ENCODE assay signal across 14 cellular contexts in the genomic region with DNA sequence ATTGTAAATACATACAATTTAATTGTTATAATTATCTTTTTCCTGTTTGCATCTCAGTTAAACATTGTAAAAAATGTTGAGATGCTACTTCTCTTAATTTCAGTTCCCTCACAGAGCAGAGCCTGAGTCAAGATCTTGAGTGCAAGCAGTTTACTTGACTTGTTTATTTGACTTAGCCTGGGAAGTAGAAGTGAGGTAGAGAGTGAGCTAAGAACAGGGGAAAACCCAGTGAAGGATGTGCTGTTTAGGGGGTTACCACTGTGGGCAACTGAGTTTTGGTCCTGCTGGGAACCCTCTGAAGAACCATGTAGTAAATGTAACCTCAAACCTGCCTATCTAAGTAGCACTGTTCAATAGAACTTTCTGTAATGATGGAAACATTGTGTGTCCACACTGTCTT.
DNase-seq lines count a peak whose midpoint lies in the region; ATAC-seq and TF ChIP-seq lines count a peak whose summit lies in the region.
"Had no signal": no experiment of that assay in that cellular context is flagged by ENCODE, and none has a peak within 500 bp of the region (broad histone marks: within the 10 kb centered on the region; RNA-seq: fewer than 3 reads in every experiment).

No MANE protein-coding gene starts in this region.

- no peaks in the 10 kb centered on the region for H3K79me2 ChIP-seq in H9 (ENCODE audit: insufficient read depth, low read length)

- no peak overlapping the region for H3K56ac ChIP-seq in H9 (ENCODE audit: insufficient read length, low read depth, low read length)

- no peak overlapping the region for H3T11ph ChIP-seq in H9 (ENCODE audit: low read length)

- no peaks in the 10 kb centered on the region for H3K4me1 ChIP-seq in H9 (ENCODE audit: insufficient read depth, low read length)
- H3K4me1 ChIP-seq: BLaER1 had no signal

- H3K27me3 Mint-ChIP-seq in H9 (ENCODE audit: low read depth) = no peaks in the 10 kb centered on the region
- H3K27me3 Mint-ChIP-seq: activated naive CD8-positive, alpha-beta T cell had no signal

- no peak overlapping the region for H3K23ac ChIP-seq in H9 (ENCODE audit: insufficient read length, low read depth, low read length)

- H3K27ac Mint-ChIP-seq in H9 = no peak overlapping the region
- H3K27ac Mint-ChIP-seq: activated naive CD8-positive, alpha-beta T cell had no signal

- no peak overlapping the region for H3K27ac ChIP-seq in H9 (ENCODE audit: insufficient read length, low read depth, low read length)
- H3K27ac ChIP-seq: BLaER1 had no signal

- no peak overlapping the region for H2AK5ac ChIP-seq in H9 (ENCODE audit: insufficient read length, low read length)

- no peaks in the 10 kb centered on the region for H3K23me2 ChIP-seq in H9 (ENCODE audit: insufficient read length, low read depth, low read length, poor library complexity, severe bottlenecking)

- H3K4me3 Mint-ChIP-seq in H9 = no peak overlapping the region
- H3K4me3 Mint-ChIP-seq: activated naive CD8-positive, alpha-beta T cell had no signal

- H4K5ac ChIP-seq in H9 (ENCODE audit: insufficient read length, low read depth, low read length) = no peak overlapping the region

- H3K27me3 ChIP-seq in H9 (ENCODE audit: insufficient read depth, low read length) = no peaks in the 10 kb centered on the region
- H3K27me3 ChIP-seq: BLaER1 had no signal

- no peaks in the 10 kb centered on the region for H3K4me1 Mint-ChIP-seq in H9

- H3K4ac ChIP-seq in H9 (ENCODE audit: low read depth, low read length) = no peak overlapping the region

- no peak for DNase-seq in H9
- no peak for DNase-seq in NOMO-1 treated with dmso at 0.1 percent for 144 hours (lab: John Stamatoyannopoulos, UW; ENCODE audit: unreplicated experiment)
- no peak for DNase-seq in SIG-M5 (lab: John Stamatoyannopoulos, UW)
- DNase-seq in NCI-H524 (lab: John Stamatoyannopoulos, UW) = no peak
- DNase-seq: activated CD4-positive, alpha-beta T cell treated with anti-CD3 and anti-CD28 coated beads, Interleukin-2, amount 50 U/mL, for 4 hours; NCI-H1417; NK-92 treated with Interleukin-12 subunit alpha and Interleukin-12 subunit beta, amount 100 ng/mL, for 24 hours; SW 1271 had no signal

- H4K91ac ChIP-seq in H9 (ENCODE audit: insufficient read length, low read depth, low read length) = no peak overlapping the region

- no peak overlapping the region for H2BK12ac ChIP-seq in H9 (ENCODE audit: insufficient read length, low read depth, low read length)

- H2BK5ac ChIP-seq in H9 (ENCODE audit: insufficient read length, low read length) = no peak overlapping the region

- H3K9me3 Mint-ChIP-seq in H9 = no peaks in the 10 kb centered on the region

- H2BK15ac ChIP-seq in H9 (ENCODE audit: low read depth, low read length) = no peak overlapping the region

- no peak overlapping the region for H3K9ac ChIP-seq in H9 (ENCODE audit: extremely low read depth, insufficient read length, low read length)
- H3K9ac ChIP-seq: BLaER1 had no signal

- H4K20me1 ChIP-seq in H9 (ENCODE audit: control insufficient read depth, insufficient read depth, insufficient read length) = no peaks in the 10 kb centered on the region
- H4K20me1 ChIP-seq: BLaER1 had no signal

- no peaks in the 10 kb centered on the region for H3K79me1 ChIP-seq in H9 (ENCODE audit: insufficient read depth, low read depth, low read length, poor library complexity, severe bottlenecking)

- H3K36me3 Mint-ChIP-seq in H9 (ENCODE audit: insufficient read depth in 1 of 3, low read depth in 3 of 3) = no peaks in the 10 kb centered on the region
- H3K36me3 Mint-ChIP-seq: activated naive CD8-positive, alpha-beta T cell had no signal

- no peak overlapping the region for H4K8ac ChIP-seq in H9 (replicated peaks; ENCODE audit: insufficient read length, low read depth, low read length)

- no peak overlapping the region for H2AFZ ChIP-seq in H9 (ENCODE audit: low read length)

- no peak overlapping the region for H3K18ac ChIP-seq in H9 (ENCODE audit: insufficient read length, low read depth, low read length)

- ATAC-seq in GM18502 (IDR thresholded peaks at IDR 0.05; ENCODE audit: poor library complexity, unreplicated experiment) (peak; percentile 69), GM19455 (IDR thresholded peaks at IDR 0.05; ENCODE audit: unreplicated experiment) (peak; percentile 60), HG02852 (IDR thresholded peaks at IDR 0.05; ENCODE audit: unreplicated experiment) (peak; percentile 73), HG03460 (IDR thresholded peaks at IDR 0.05; ENCODE audit: unreplicated experiment) (peak; percentile 49)

- no peaks in the 10 kb centered on the region for H3K9me3 ChIP-seq in H9 (ENCODE audit: control insufficient read depth, low read depth, low read length)
- H3K9me3 ChIP-seq: BLaER1 had no signal

- H2BK120ac ChIP-seq in H9 (ENCODE audit: low read depth, low read length, poor library complexity, severe bottlenecking) = no peak overlapping the region

- no peak overlapping the region for H3K14ac ChIP-seq in H9 (ENCODE audit: insufficient read depth, low read length)

- no peak overlapping the region for H2BK20ac ChIP-seq in H9 (ENCODE audit: low read depth, low read length, poor library complexity, severe bottlenecking)

- no peak for TF ChIP-seq CTCF in H9 (conservative IDR thresholded peaks at IDR 0.05)

- no peak overlapping the region for H3K4me2 ChIP-seq in H9 (ENCODE audit: insufficient read depth, insufficient read length, low read length)
- H3K4me2 ChIP-seq: BLaER1 had no signal
